In the genomic region with DNA sequence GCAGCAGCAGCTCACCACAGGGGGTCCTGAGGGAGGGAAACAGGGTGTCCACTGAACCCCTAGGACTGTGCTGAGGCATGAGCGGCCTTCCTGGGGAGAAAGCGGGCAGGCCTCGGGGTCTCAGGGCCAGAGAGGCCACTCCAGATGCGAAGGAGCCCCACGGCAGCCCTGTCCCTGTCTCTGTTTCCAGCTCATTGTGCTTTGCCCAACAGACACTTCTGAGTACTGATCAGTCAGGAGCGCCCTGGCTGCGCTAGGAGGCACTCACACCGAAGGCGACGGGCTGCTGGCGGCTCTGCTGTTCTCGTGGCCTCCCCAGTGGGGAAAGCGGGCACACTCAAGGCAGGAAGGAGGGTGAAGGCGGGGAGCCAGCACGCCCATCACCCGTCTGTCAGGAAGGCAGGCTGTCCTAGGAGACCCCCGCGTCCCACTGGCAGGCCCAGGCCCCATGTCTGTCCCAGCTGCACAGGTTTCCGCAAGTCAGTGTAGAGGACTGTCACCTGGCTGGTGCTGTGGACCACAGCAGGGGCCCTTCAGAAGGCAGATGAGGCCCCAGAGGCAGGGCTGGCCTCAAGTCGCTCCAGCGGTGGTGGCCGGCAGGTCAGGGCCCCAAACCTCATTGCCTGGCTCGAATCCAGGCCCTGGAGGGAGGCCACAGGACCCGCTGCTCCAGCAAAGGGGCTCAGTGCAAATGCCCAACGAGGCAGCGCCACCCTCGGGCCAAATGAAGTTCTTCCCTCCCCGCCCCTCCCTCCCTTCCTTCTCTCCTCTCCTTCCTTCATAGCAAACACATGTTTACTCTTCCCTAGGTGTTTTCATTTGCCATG, we compare ENCODE assay signal across 1 cellular context.
TF ChIP-seq lines count a peak whose summit lies in the region.

No MANE protein-coding gene starts in this region.

TF ChIP-seq in K562, 482 proteins besides CTCF, POLR2A, EP300 and RAD21:
- TF ChIP-seq ZBTB7A (IDR thresholded peaks at IDR 0.05; ENCODE audit: borderline replicate concordance, control insufficient read depth, low read depth, low read length) (peak; percentile 38; the same call in 1 of the 2 replicates), RFX7 (CRISPR knock-in tag; IDR thresholded peaks at IDR 0.05) (no peak), MAZ (CRISPR knock-in tag; conservative IDR thresholded peaks at IDR 0.05 in 1 of 2, IDR thresholded peaks at IDR 0.05 in 1 of 2) (peak in 1 of 2 experiments; percentile 80; a peak in 2 of 4 replicates), SMC3 (conservative IDR thresholded peaks at IDR 0.05; ENCODE audit: insufficient read depth, low read depth, low read length) (peak; percentile 42; the same call in 1 of the 2 replicates), NFIC (IDR thresholded peaks at IDR 0.05) (peak; percentile 84)
- TF ChIP-seq, protein P1, sequence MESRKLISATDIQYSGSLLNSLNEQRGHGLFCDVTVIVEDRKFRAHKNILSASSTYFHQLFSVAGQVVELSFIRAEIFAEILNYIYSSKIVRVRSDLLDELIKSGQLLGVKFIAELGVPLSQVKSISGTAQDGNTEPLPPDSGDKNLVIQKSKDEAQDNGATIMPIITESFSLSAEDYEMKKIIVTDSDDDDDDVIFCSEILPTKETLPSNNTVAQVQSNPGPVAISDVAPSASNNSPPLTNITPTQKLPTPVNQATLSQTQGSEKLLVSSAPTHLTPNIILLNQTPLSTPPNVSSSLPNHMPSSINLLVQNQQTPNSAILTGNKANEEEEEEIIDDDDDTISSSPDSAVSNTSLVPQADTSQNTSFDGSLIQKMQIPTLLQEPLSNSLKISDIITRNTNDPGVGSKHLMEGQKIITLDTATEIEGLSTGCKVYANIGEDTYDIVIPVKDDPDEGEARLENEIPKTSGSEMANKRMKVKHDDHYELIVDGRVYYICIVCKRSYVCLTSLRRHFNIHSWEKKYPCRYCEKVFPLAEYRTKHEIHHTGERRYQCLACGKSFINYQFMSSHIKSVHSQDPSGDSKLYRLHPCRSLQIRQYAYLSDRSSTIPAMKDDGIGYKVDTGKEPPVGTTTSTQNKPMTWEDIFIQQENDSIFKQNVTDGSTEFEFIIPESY (CRISPR knock-in tag; IDR thresholded peaks at IDR 0.05), result peak; percentile 72
- TF ChIP-seq, protein P2, sequence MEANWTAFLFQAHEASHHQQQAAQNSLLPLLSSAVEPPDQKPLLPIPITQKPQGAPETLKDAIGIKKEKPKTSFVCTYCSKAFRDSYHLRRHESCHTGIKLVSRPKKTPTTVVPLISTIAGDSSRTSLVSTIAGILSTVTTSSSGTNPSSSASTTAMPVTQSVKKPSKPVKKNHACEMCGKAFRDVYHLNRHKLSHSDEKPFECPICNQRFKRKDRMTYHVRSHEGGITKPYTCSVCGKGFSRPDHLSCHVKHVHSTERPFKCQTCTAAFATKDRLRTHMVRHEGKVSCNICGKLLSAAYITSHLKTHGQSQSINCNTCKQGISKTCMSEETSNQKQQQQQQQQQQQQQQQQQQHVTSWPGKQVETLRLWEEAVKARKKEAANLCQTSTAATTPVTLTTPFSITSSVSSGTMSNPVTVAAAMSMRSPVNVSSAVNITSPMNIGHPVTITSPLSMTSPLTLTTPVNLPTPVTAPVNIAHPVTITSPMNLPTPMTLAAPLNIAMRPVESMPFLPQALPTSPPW (CRISPR knock-in tag; IDR thresholded peaks at IDR 0.05), result peak; percentile 44; the same call in 1 of the 2 replicates
- TF ChIP-seq, protein P3, sequence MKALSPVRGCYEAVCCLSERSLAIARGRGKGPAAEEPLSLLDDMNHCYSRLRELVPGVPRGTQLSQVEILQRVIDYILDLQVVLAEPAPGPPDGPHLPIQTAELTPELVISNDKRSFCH (CRISPR knock-in tag; IDR thresholded peaks at IDR 0.05), result no peak
- TF ChIP-seq, protein P3 (tag; IDR thresholded peaks at IDR 0.05), result no peak
